Comparison of ENCODE assay signal across 1 cellular context in the genomic region with DNA sequence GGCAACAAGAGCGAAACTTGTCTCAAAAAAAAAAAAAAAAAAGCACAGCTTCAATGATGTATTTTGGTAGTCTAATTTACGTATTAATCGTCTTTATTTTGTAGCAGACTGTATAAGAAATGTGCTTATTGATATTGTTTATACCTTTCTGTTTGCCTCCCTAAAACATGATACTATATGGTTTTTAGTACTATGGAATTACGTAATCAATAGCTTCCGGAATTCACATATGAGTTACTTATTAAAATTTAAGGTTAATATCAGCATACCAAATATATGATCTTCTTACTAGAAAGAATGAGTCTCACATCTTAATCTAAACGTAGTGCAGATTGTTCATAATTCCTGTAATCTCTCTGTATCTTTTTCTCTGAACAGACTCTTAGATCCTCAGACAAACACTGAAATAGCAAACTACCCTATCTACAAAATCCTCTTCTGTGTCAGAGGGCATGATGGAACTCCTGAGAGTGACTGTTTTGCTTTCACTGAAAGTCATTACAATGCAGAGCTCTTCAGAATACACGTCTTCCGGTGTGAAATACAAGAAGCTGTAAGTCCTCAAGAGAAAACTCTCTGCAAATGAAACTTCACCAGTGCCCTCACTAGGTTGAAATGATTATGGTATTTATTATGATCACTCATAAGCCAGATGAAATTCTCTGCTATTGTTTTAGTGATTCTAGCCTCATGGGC.
TF ChIP-seq lines count a peak whose summit lies in the region.

No MANE protein-coding gene starts in this region.

TF ChIP-seq in K562, 482 proteins besides CTCF, POLR2A, EP300 and RAD21:
- TF ChIP-seq CEBPB (tag; IDR thresholded peaks at IDR 0.05), result peak; percentile 64
- no peak for TF ChIP-seq PHTF2 (CRISPR knock-in tag; IDR thresholded peaks at IDR 0.05)
- TF ChIP-seq CEBPG (CRISPR knock-in tag; IDR thresholded peaks at IDR 0.05), result no peak
- TF ChIP-seq CEBPG (tag; conservative IDR thresholded peaks at IDR 0.05 in 1 of 2, IDR thresholded peaks at IDR 0.05 in 1 of 2), result peak; percentile 22 to 68; a peak in 1 of 4 replicates
